In genomic region chr17:40466298-40466971, GRCh38 we compare ENCODE assay signal across 28 cellular contexts. TPM values are rescaled to one million over a fixed set of nuclear protein-coding genes. Genes with fewer than 3 reads are reported as not detected.
"Had no signal": no experiment of that assay in that cellular context is flagged by ENCODE, and none has a peak within 500 bp of the region (broad histone marks: within the 10 kb centered on the region; RNA-seq: fewer than 3 reads in every experiment).

No MANE protein-coding gene starts in this region.

- H3K4me1 ChIP-seq: parathyroid adenoma, prostate gland had no signal

- DNase-seq: caudate nucleus; dorsolateral prefrontal cortex; effector CD8-positive, alpha-beta T cell; gastrocnemius medialis; heart right ventricle; hypothalamus; left cardiac atrium; left ventricle myocardium superior; mesenchymal stem cell; nucleus accumbens; right lobe of liver; spleen; stimulated activated CD4-positive, alpha-beta T cell treated with anti-CD3 and anti-CD28 coated beads, Interleukin-15, amount 100 ng/mL, for 24 hours; stimulated activated CD4-positive, alpha-beta T cell treated with anti-CD3 and anti-CD28 coated beads, Interleukin-1b, Interleukin-23, amount 100 ng/mL, for 48 hours; stimulated activated CD4-positive, alpha-beta T cell treated with anti-CD3 and anti-CD28 coated beads, Interleukin-4, amount 100 ng/mL, for 24 hours; tibial artery had no signal

- H2AFZ ChIP-seq: parathyroid adenoma had no signal

- H3K9me3 ChIP-seq: gastrocnemius medialis, heart right ventricle, prostate gland, right lobe of liver, spleen, tibial artery had no signal

- H3K4me3 ChIP-seq: coronary artery, dorsolateral prefrontal cortex, gastrocnemius medialis, heart right ventricle, lung, prostate gland, right lobe of liver, spleen, tibial artery had no signal

- H3K9ac ChIP-seq: parathyroid adenoma had no signal

- ATAC-seq: esophagus mucosa; gastrocnemius medialis; heart right ventricle; left cardiac atrium; left ventricle myocardium superior; naive thymus-derived CD8-positive, alpha-beta T cell; right lobe of liver; stimulated activated memory B cell treated with anti-CD40 and anti-IgM and Interleukin-4, amounts not matched to agents 10 μg/mL and 1 μg/mL and 100 μg/mL, for 72 hours had no signal

- H3K79me2 ChIP-seq: parathyroid adenoma had no signal

- H3K27me3 ChIP-seq: dorsolateral prefrontal cortex, gastrocnemius medialis, right lobe of liver had no signal

- H3K36me3 ChIP-seq: gastrocnemius medialis, heart right ventricle, prostate gland, right lobe of liver, spleen, tibial artery had no signal

- H3K27ac ChIP-seq: coronary artery, dorsolateral prefrontal cortex, gastrocnemius medialis, heart right ventricle, parathyroid adenoma, prostate gland, right lobe of liver, spleen, tibial artery had no signal

RNA-seq across cellular contexts. Expression of gene TNS4, which starts 35.0 kb away (rescaled TPM):
- total RNA-seq: cerebellum; dorsolateral prefrontal cortex; fibroblast of villous mesenchyme; left cardiac atrium; left ventricle myocardium superior; naive thymus-derived CD8-positive, alpha-beta T cell; neural crest cell; right lobe of liver; skeletal muscle tissue; temporal lobe had no signal
- polyA plus RNA-seq: naive thymus-derived CD8-positive, alpha-beta T cell had no signal
